1 cellular context compared by ENCODE assay signal in the genomic region with DNA sequence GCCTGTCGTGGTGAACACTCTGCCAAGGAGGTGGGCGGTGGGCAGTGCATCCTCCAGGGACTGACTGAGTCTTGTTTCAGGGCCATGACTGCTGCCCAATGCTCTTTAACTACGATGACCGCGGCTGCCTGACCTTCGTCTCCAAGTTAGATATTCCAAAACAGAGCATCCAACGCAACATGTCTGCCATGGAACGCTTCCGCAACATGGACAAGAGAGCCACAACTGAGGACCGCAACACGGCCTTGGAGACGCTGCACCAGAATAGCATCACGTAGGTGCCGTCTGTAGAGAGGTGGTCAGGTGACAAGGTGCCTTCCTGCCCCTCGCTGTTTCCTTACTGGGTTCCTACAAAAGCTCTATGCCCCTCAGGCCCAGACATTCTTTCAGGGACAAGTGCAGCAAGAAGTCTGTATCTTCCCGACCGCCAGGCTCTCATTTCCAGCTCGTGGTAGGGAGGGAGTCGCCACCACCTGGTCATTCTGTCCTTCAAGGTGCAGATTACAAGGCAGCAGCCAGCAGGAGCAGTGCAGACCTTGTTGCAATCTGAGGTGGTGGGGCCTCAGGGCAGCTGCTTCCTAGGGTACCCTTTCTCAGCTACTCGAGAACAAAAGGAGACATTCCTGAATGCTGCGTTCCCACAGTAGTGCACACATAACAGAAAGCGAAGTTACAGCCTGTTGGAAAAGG.
TF ChIP-seq lines count a peak whose summit lies in the region.

No MANE protein-coding gene starts in this region.

TF ChIP-seq in H1, 55 proteins besides CTCF, POLR2A, EP300 and RAD21:
- 0 out of 2 replicates have a peak, but pooled peaks have one; percentile 18 for TF ChIP-seq TBP (IDR thresholded peaks at IDR 0.05; ENCODE audit: low read depth, low read length)
- TF ChIP-seq, protein P1, sequence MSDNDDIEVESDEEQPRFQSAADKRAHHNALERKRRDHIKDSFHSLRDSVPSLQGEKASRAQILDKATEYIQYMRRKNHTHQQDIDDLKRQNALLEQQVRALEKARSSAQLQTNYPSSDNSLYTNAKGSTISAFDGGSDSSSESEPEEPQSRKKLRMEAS (IDR thresholded peaks at IDR 0.05) = no peak
- TF ChIP-seq, protein P2, sequence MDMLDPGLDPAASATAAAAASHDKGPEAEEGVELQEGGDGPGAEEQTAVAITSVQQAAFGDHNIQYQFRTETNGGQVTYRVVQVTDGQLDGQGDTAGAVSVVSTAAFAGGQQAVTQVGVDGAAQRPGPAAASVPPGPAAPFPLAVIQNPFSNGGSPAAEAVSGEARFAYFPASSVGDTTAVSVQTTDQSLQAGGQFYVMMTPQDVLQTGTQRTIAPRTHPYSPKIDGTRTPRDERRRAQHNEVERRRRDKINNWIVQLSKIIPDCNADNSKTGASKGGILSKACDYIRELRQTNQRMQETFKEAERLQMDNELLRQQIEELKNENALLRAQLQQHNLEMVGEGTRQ (IDR thresholded peaks at IDR 0.05; ENCODE audit: low read length) = no peak
